ENCODE assay signal across 32 cellular contexts in the genomic region with DNA sequence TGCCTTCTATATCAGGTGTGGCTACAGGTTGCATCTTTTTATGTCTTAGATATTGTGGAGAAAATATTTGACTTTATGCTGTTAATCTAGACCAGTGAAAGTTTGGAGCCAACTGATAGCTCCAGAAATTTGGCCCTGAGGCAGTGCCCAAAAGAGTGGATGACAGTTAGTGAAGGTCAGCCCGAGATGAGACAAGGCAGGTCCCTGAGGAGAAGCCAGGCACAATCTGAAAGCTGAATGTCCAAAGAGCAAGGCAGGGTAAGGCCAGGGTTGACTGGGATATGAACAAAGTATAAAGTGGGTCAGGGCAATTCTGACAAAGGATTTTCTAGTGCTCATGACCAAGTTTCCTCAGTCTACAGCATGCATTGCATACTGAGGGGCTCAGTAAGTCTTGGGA.
"Had no signal": no experiment of that assay in that cellular context is flagged by ENCODE, and none has a peak within 500 bp of the region (broad histone marks: within the 10 kb centered on the region; RNA-seq: fewer than 3 reads in every experiment).

No MANE protein-coding gene starts in this region.

- H3K36me3 Mint-ChIP-seq: activated CD4-positive, alpha-beta memory T cell treated with anti-CD3 and anti-CD28 coated beads for 36 hours; activated naive CD4-positive, alpha-beta T cell treated with anti-CD3 and anti-CD28 coated beads, Interleukin-2, amount 50 U/mL, for 72 hours; activated naive CD8-positive, alpha-beta T cell treated with anti-CD3 and anti-CD28 coated beads for 36 hours had no signal

- H3K4me1 Mint-ChIP-seq: activated CD4-positive, alpha-beta T cell treated with anti-CD3 and anti-CD28 coated beads, Interleukin-2, amount 10 ng/mL, durations not matched to agents 24 days and 14 days; activated T-helper 17 cell treated with anti-CD3 and anti-CD28 coated beads, Interleukin-2, amount 50 U/mL, for 72 hours had no signal

- H3K9me3 Mint-ChIP-seq: activated B cell treated with CpG ODN at 0.5 μM for 24 hours; activated CD4-positive, alpha-beta T cell treated with anti-CD3 and anti-CD28 coated beads, Interleukin-2, amount 10 ng/mL, durations not matched to agents 24 days and 14 days; activated CD8-positive, alpha-beta T cell treated with anti-CD3 and anti-CD28 coated beads for 36 hours; activated naive CD4-positive, alpha-beta T cell treated with anti-CD3 and anti-CD28 coated beads for 36 hours; activated naive CD4-positive, alpha-beta T cell treated with anti-CD3 and anti-CD28 coated beads, Interleukin-2, amount 50 U/mL, for 72 hours; activated naive CD8-positive, alpha-beta T cell treated with anti-CD3 and anti-CD28 coated beads for 36 hours; activated T-cell treated with anti-CD3 and anti-CD28 coated beads, Interleukin-2, amount 50 U/mL, for 4 hours; activated T-cell treated with anti-CD3 and anti-CD28 coated beads, Interleukin-2, amount 50 U/mL, for 72 hours; activated T-helper 1 cell treated with anti-CD3 and anti-CD28 coated beads, Interleukin-12 subunit alpha, Interleukin-12 subunit beta, Interleukin-2, Interleukin-4 antibody, amounts not matched to agents 30 ng/mL and 10 ng/mL and 1 ng/mL, durations not matched to agents 14 hours and 24 hours and 36 hours; T-helper 1 cell treated with Interleukin-12 subunit alpha and Interleukin-12 subunit beta and Interleukin-4 antibody, amounts not matched to agents 30 μg/mL and 1 μg/mL, for 36 hours; T-helper 2 cell treated with Interferon-gamma antibody and Interleukin-4, amounts not matched to agents 5 μg/mL and 100 μg/mL, for 36 hours had no signal

- DNase-seq: activated B cell treated with CpG ODN at 0.5 μM for 24 hours; activated CD4-positive, alpha-beta memory T cell treated with anti-CD3 and anti-CD28 coated beads for 36 hours; activated CD4-positive, alpha-beta T cell treated with anti-CD3 and anti-CD28 coated beads for 4 hours; activated CD4-positive, alpha-beta T cell treated with anti-CD3 and anti-CD28 coated beads, Interleukin-2, amount 10 ng/mL, durations not matched to agents 24 days and 14 days; activated CD4-positive, alpha-beta T cell treated with anti-CD3 and anti-CD28 coated beads, Interleukin-2, amount 50 U/mL, for 1 hour; activated CD4-positive, alpha-beta T cell treated with anti-CD3 and anti-CD28 coated beads, Interleukin-2, amount 50 U/mL, for 4 hours; activated CD4-positive, CD25-positive, alpha-beta regulatory T cell treated with anti-CD3 and anti-CD28 coated beads, Interleukin-2, amount 50 U/mL, for 72 hours; activated CD8-positive, alpha-beta memory T cell treated with anti-CD3 and anti-CD28 coated beads, Interleukin-2, amount 50 U/mL, for 4 hours; activated CD8-positive, alpha-beta T cell treated with anti-CD3 and anti-CD28 coated beads for 36 hours; activated effector memory CD4-positive, alpha-beta T cell treated with anti-CD3 and anti-CD28 coated beads, Interleukin-2, amount 50 U/mL, for 16 hours; activated gamma-delta T cell treated with Interleukin-2 at 50 U/mL for 16 hours; activated naive CD4-positive, alpha-beta T cell; activated naive CD4-positive, alpha-beta T cell treated with anti-CD3 and anti-CD28 coated beads for 36 hours; activated naive CD4-positive, alpha-beta T cell treated with anti-CD3 and anti-CD28 coated beads, Interleukin-2, amount 50 U/mL, for 16 hours; activated naive CD8-positive, alpha-beta T cell treated with anti-CD3 and anti-CD28 coated beads for 36 hours; activated T-cell treated with anti-CD3 and anti-CD28 coated beads for 4 hours; activated T-cell treated with anti-CD3 and anti-CD28 coated beads, Interleukin-2, amount 50 U/mL, for 1 hour; activated T-cell treated with anti-CD3 and anti-CD28 coated beads, Interleukin-2, amount 50 U/mL, for 4 hours; activated T-cell treated with anti-CD3 and anti-CD28 coated beads, Interleukin-2, amount 50 U/mL, for 72 hours; amniotic stem cell; aorta; body of pancreas; brain microvascular endothelial cell; central memory CD4-positive, alpha-beta T cell; T-helper 1 cell; T-helper 2 cell; T-helper 9 cell had no signal

- H3K4me3 Mint-ChIP-seq: activated B cell treated with CpG ODN at 0.5 μM for 24 hours; activated CD4-positive, alpha-beta memory T cell treated with anti-CD3 and anti-CD28 coated beads for 36 hours; activated CD4-positive, alpha-beta T cell treated with anti-CD3 and anti-CD28 coated beads, Interleukin-2, amount 10 ng/mL, durations not matched to agents 24 days and 14 days; activated CD8-positive, alpha-beta T cell treated with anti-CD3 and anti-CD28 coated beads for 36 hours; activated naive CD4-positive, alpha-beta T cell treated with anti-CD3 and anti-CD28 coated beads for 36 hours; activated naive CD8-positive, alpha-beta T cell treated with anti-CD3 and anti-CD28 coated beads for 36 hours; activated T-cell treated with anti-CD3 and anti-CD28 coated beads, Interleukin-2, amount 50 U/mL, for 4 hours; activated T-cell treated with anti-CD3 and anti-CD28 coated beads, Interleukin-2, amount 50 U/mL, for 72 hours; activated T-helper 1 cell treated with anti-CD3 and anti-CD28 coated beads, Interleukin-12 subunit alpha, Interleukin-12 subunit beta, Interleukin-2, Interleukin-4 antibody, amounts not matched to agents 30 ng/mL and 10 ng/mL and 1 ng/mL, durations not matched to agents 14 hours and 24 hours and 36 hours; activated T-helper 17 cell treated with anti-CD3 and anti-CD28 coated beads, Interleukin-2, amount 50 U/mL, for 72 hours; T-helper 1 cell treated with Interleukin-12 subunit alpha and Interleukin-12 subunit beta and Interleukin-4 antibody, amounts not matched to agents 30 μg/mL and 1 μg/mL, for 36 hours; T-helper 2 cell treated with Interferon-gamma antibody and Interleukin-4, amounts not matched to agents 5 μg/mL and 100 μg/mL, for 36 hours had no signal

- H3K27ac Mint-ChIP-seq: activated B cell treated with CpG ODN at 0.5 μM for 24 hours; activated CD4-positive, alpha-beta memory T cell treated with anti-CD3 and anti-CD28 coated beads for 36 hours; activated CD4-positive, alpha-beta T cell treated with anti-CD3 and anti-CD28 coated beads, Interleukin-2, amount 10 ng/mL, durations not matched to agents 24 days and 14 days; activated CD8-positive, alpha-beta T cell treated with anti-CD3 and anti-CD28 coated beads for 36 hours; activated naive CD4-positive, alpha-beta T cell treated with anti-CD3 and anti-CD28 coated beads for 36 hours; activated naive CD4-positive, alpha-beta T cell treated with anti-CD3 and anti-CD28 coated beads, Interleukin-2, amount 50 U/mL, for 72 hours; activated naive CD8-positive, alpha-beta T cell treated with anti-CD3 and anti-CD28 coated beads for 36 hours; activated T-cell treated with anti-CD3 and anti-CD28 coated beads, Interleukin-2, amount 50 U/mL, for 72 hours; activated T-helper 1 cell treated with anti-CD3 and anti-CD28 coated beads, Interleukin-12 subunit alpha, Interleukin-12 subunit beta, Interleukin-2, Interleukin-4 antibody, amounts not matched to agents 30 ng/mL and 10 ng/mL and 1 ng/mL, durations not matched to agents 14 hours and 24 hours and 36 hours; activated T-helper 17 cell treated with anti-CD3 and anti-CD28 coated beads, Interleukin-2, amount 50 U/mL, for 72 hours; T-helper 1 cell treated with Interleukin-12 subunit alpha and Interleukin-12 subunit beta and Interleukin-4 antibody, amounts not matched to agents 30 μg/mL and 1 μg/mL, for 36 hours; T-helper 2 cell treated with Interferon-gamma antibody and Interleukin-4, amounts not matched to agents 5 μg/mL and 100 μg/mL, for 36 hours had no signal

- H3K27me3 Mint-ChIP-seq: activated B cell treated with CpG ODN at 0.5 μM for 24 hours; activated CD4-positive, alpha-beta memory T cell treated with anti-CD3 and anti-CD28 coated beads for 36 hours; activated CD4-positive, alpha-beta T cell treated with anti-CD3 and anti-CD28 coated beads, Interleukin-2, amount 10 ng/mL, durations not matched to agents 24 days and 14 days; activated CD8-positive, alpha-beta T cell treated with anti-CD3 and anti-CD28 coated beads for 36 hours; activated naive CD8-positive, alpha-beta T cell treated with anti-CD3 and anti-CD28 coated beads for 36 hours; activated T-helper 17 cell treated with anti-CD3 and anti-CD28 coated beads, Interleukin-2, amount 50 U/mL, for 72 hours had no signal

- ATAC-seq: activated CD8-positive, alpha-beta T cell treated with anti-CD3 and anti-CD28 coated beads for 36 hours; activated naive CD4-positive, alpha-beta T cell treated with anti-CD3 and anti-CD28 coated beads, Interleukin-2, amount 50 U/mL, for 72 hours; activated T-cell treated with anti-CD3 and anti-CD28 coated beads, Interleukin-2, amount 50 U/mL, for 4 hours; activated T-cell treated with anti-CD3 and anti-CD28 coated beads, Interleukin-2, amount 50 U/mL, for 72 hours; activated T-helper 17 cell treated with anti-CD3 and anti-CD28 coated beads, Interleukin-2, amount 50 U/mL, for 72 hours; body of pancreas had no signal
